15 cellular contexts compared by ENCODE assay signal in the genomic region with DNA sequence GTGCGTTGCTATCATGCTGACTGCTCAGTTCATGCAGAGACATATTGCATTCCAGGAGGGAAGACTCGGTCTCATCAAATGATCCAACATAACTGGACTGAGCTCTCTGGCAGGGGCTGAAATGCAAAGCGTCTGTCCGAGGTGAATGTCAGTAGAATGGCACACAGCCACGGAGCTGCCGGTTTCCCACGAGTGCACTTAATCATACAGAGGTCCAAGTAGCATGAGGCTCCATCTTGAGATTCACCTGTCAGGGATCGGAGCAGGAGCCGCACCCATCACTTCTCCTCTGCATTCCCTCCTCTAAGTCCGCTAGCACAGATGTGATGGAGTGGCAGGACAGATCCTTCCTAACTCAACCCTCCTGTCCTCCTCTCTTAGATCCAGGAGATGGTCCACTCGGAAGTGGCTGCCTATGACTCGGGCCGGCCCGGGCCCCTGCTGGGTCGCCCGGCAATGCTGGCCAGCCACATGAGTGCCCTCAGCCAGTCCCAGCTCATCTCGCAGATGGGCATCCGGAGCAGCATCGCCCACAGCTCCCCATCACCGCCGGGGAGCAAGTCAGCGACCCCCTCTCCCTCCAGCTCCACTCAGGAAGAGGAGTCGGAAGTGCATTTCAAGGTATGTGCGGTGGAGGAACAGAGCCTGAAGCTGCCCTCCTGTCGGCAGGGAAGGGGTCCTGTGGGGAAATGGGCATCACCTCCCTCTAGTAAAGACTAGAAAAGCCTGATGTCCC.
"Had no signal": no experiment of that assay in that cellular context is flagged by ENCODE, and none has a peak within 500 bp of the region (broad histone marks: within the 10 kb centered on the region; RNA-seq: fewer than 3 reads in every experiment).

No MANE protein-coding gene starts in this region.

- H3K4me3 ChIP-seq: prostate gland, thyroid gland had no signal

- H3K27ac ChIP-seq: brain microvascular endothelial cell, prostate gland, thyroid gland had no signal

- H3K4me1 ChIP-seq: prostate gland, thyroid gland had no signal

- DNase-seq: activated CD4-positive, alpha-beta T cell treated with anti-CD3 and anti-CD28 coated beads for 1 hour; activated CD4-positive, alpha-beta T cell treated with anti-CD3 and anti-CD28 coated beads, Interleukin-2, amount 50 U/mL, for 4 hours; activated gamma-delta T cell; activated T-cell treated with anti-CD3 and anti-CD28 coated beads, Interleukin-2, amount 50 U/mL, for 4 hours; anterior cingulate cortex; brain microvascular endothelial cell; effector memory CD8-positive, alpha-beta T cell; mesenchymal stem cell; nucleus accumbens; SK-N-SH; stimulated activated CD4-positive, alpha-beta T cell treated with anti-CD3 and anti-CD28 coated beads, Interleukin-12 subunit alpha, Interleukin-12 subunit beta, amount 100 ng/mL, for 4 hours; T1000; thyroid gland had no signal

- H3K36me3 ChIP-seq: brain microvascular endothelial cell, prostate gland, thyroid gland had no signal

- H3K9me3 ChIP-seq: prostate gland, SK-N-SH, thyroid gland had no signal

- ATAC-seq: activated T-cell treated with anti-CD3 and anti-CD28 coated beads, Interleukin-2, amount 50 U/mL, for 4 hours; effector memory CD8-positive, alpha-beta T cell; T-cell had no signal

- H3K27me3 ChIP-seq: brain microvascular endothelial cell, thyroid gland had no signal
